In genomic region chr3:50604628-50605588, GRCh38 we compare ENCODE assay signal across 1 cellular context.
TF ChIP-seq lines count a peak whose summit lies in the region.

No MANE protein-coding gene starts in this region.

TF ChIP-seq in K562, 482 proteins besides CTCF, POLR2A, EP300 and RAD21 (continued from another document and continues in another):
- TF ChIP-seq TBP (optimal IDR thresholded peaks at IDR 0.05; ENCODE audit: low read depth, low read length) (no peak), E2F4 (CRISPR knock-in tag; IDR thresholded peaks at IDR 0.05; ENCODE audit: low read depth) (no peak), TGIF2 (CRISPR knock-in tag; IDR thresholded peaks at IDR 0.05) (no peak), TFAM (CRISPR knock-in tag; conservative IDR thresholded peaks at IDR 0.05) (no peak), ZKSCAN8 (CRISPR knock-in tag; IDR thresholded peaks at IDR 0.05) (no peak), BCL6 (CRISPR knock-in tag; IDR thresholded peaks at IDR 0.05) (no peak), NEUROD1 (IDR thresholded peaks at IDR 0.05; ENCODE audit: borderline replicate concordance, low read depth, low read length, partially characterized antibody) (no peak), ZNF766 (CRISPR knock-in tag; conservative IDR thresholded peaks at IDR 0.05) (no peak), ZFPM2 (CRISPR knock-in tag; IDR thresholded peaks at IDR 0.05) (no peak), CAMTA2 (CRISPR knock-in tag; conservative IDR thresholded peaks at IDR 0.05) (no peak), SP2 (IDR thresholded peaks at IDR 0.05; ENCODE audit: extremely low read depth, low read depth, low read length, poor library complexity, severe bottlenecking) (no peak), ZNF57 (CRISPR knock-in tag; IDR thresholded peaks at IDR 0.05) (no peak), U2AF2 (optimal IDR thresholded peaks at IDR 0.05; ENCODE audit: low read depth, low read length) (no peak), CBX2 (IDR thresholded peaks at IDR 0.05; ENCODE audit: insufficient read depth, low read length, poor library complexity, severe bottlenecking) (no peak), DPF2 (IDR thresholded peaks at IDR 0.05) (no peak), HMG20A (CRISPR knock-in tag; conservative IDR thresholded peaks at IDR 0.05) (no peak), ZNF23 (CRISPR knock-in tag; IDR thresholded peaks at IDR 0.05) (0 out of 2 replicates have a peak, but pooled peaks have one; percentile 10), FOXJ2 (tag; IDR thresholded peaks at IDR 0.05) (no peak), ELK1 (CRISPR knock-in tag; IDR thresholded peaks at IDR 0.05) (no peak), CSDE1 (IDR thresholded peaks at IDR 0.05) (no peak), MTA1 (IDR thresholded peaks at IDR 0.05; ENCODE audit: borderline replicate concordance) (0 out of 2 replicates have a peak, but pooled peaks have one; percentile 24), ZNF609 (CRISPR knock-in tag; IDR thresholded peaks at IDR 0.05; ENCODE audit: borderline replicate concordance) (no peak), POLR3A (IDR thresholded peaks at IDR 0.05; ENCODE audit: borderline replicate concordance, extremely low read depth, insufficient read depth, insufficient read length) (no peak), HNRNPL (IDR thresholded peaks at IDR 0.05; ENCODE audit: low read depth, low read length) (no peak), RB1 (IDR thresholded peaks at IDR 0.05; ENCODE audit: low read depth) (no peak), ZNF583 (CRISPR knock-in tag; IDR thresholded peaks at IDR 0.05) (no peak), MTA2 (IDR thresholded peaks at IDR 0.05; ENCODE audit: low read depth) (no peak), TBL1XR1 (IDR thresholded peaks at IDR 0.05; ENCODE audit: low read length in 2 of 2) (no peak), PRPF4 (IDR thresholded peaks at IDR 0.05; ENCODE audit: insufficient read depth, low read depth, low read length, poor library complexity, severe bottlenecking) (no peak), TCF7L2 (IDR thresholded peaks at IDR 0.05; ENCODE audit: low read depth, low read length) (no peak), MNT (conservative IDR thresholded peaks at IDR 0.05) (no peak), FOS (IDR thresholded peaks at IDR 0.05; ENCODE audit: extremely low read depth, insufficient read length) (no peak), RBM15 (IDR thresholded peaks at IDR 0.05; ENCODE audit: insufficient read depth, low read length) (no peak), ZNF449 (CRISPR knock-in tag; IDR thresholded peaks at IDR 0.05) (no peak), RUNX1 (IDR thresholded peaks at IDR 0.05; ENCODE audit: low read depth) (no peak), LCOR (CRISPR knock-in tag; IDR thresholded peaks at IDR 0.05) (no peak), ARID3A (IDR thresholded peaks at IDR 0.05; ENCODE audit: borderline replicate concordance, low read depth, low read length) (no peak), ZNF431 (CRISPR knock-in tag; IDR thresholded peaks at IDR 0.05) (no peak), SNIP1 (IDR thresholded peaks at IDR 0.05; ENCODE audit: low read depth) (no peak), PATZ1 (CRISPR knock-in tag; IDR thresholded peaks at IDR 0.05; ENCODE audit: borderline replicate concordance) (0 out of 2 replicates have a peak, but pooled peaks have one; percentile 67), ZNF639 (CRISPR knock-in tag; conservative IDR thresholded peaks at IDR 0.05 in 1 of 2, IDR thresholded peaks at IDR 0.05 in 1 of 2) (no peak)
- TF ChIP-seq, protein P1, sequence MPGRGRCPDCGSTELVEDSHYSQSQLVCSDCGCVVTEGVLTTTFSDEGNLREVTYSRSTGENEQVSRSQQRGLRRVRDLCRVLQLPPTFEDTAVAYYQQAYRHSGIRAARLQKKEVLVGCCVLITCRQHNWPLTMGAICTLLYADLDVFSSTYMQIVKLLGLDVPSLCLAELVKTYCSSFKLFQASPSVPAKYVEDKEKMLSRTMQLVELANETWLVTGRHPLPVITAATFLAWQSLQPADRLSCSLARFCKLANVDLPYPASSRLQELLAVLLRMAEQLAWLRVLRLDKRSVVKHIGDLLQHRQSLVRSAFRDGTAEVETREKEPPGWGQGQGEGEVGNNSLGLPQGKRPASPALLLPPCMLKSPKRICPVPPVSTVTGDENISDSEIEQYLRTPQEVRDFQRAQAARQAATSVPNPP (IDR thresholded peaks at IDR 0.05; ENCODE audit: borderline replicate concordance, insufficient read depth, insufficient read length), result no peak
- TF ChIP-seq, protein P2, sequence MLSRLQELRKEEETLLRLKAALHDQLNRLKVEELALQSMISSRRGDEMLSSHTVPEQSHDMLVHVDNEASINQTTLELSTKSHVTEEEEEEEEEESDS (CRISPR knock-in tag; IDR thresholded peaks at IDR 0.05), result no peak
- TF ChIP-seq, protein P3, sequence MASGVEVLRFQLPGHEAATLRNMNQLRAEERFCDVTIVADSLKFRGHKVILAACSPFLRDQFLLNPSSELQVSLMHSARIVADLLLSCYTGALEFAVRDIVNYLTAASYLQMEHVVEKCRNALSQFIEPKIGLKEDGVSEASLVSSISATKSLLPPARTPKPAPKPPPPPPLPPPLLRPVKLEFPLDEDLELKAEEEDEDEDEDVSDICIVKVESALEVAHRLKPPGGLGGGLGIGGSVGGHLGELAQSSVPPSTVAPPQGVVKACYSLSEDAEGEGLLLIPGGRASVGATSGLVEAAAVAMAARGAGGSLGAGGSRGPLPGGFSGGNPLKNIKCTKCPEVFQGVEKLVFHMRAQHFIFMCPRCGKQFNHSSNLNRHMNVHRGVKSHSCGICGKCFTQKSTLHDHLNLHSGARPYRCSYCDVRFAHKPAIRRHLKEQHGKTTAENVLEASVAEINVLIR (CRISPR knock-in tag; IDR thresholded peaks at IDR 0.05), result no peak
- TF ChIP-seq, protein P4, sequence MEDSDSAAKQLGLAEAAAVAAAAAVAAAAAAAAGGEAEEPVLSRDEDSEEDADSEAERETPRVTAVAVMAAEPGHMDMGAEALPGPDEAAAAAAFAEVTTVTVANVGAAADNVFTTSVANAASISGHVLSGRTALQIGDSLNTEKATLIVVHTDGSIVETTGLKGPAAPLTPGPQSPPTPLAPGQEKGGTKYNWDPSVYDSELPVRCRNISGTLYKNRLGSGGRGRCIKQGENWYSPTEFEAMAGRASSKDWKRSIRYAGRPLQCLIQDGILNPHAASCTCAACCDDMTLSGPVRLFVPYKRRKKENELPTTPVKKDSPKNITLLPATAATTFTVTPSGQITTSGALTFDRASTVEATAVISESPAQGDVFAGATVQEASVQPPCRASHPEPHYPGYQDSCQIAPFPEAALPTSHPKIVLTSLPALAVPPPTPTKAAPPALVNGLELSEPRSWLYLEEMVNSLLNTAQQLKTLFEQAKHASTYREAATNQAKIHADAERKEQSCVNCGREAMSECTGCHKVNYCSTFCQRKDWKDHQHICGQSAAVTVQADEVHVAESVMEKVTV (CRISPR knock-in tag; IDR thresholded peaks at IDR 0.05), result no peak
